Comparison of ENCODE assay signal across 8 cellular contexts in the genomic region with DNA sequence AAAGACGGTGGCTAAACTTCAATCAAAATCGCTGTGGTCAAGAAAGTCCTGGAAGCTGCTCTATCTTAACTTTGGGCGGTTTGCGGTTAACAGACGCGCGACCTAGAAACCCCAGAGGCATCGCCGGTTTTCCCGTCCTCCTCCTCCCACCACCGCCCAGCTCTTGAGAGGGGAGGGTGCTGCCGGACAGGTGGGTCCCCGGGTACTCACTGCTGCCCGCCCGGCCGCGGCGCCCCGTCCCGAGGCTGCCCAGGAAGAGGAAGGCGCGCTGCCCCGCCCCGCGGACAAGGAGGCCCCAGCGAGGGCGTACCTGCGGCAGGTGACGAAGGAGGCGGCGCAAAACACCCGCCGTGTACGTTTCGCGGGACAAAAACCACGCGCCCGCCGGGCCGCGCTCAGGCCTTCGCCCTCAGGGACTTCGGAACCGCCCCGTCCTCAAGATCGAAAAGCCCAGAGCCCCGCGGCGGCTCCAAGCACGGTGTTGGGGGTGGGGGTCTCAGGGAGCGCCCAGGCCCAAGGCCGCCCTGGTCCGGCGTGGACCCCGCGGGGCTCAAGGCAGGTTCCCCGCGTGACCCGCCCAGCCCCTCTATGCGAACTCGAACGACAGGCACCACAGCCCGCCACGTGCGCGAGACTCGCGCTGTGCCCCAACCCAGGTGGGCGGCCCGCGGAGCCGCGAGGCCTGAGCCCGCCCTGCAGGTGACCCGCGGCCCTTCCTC. TPM values are rescaled to one million over a fixed set of nuclear protein-coding genes. Genes with fewer than 3 reads are reported as not detected.
DNase-seq lines count a peak whose midpoint lies in the region; ATAC-seq, FAIRE-seq and TF ChIP-seq lines count a peak whose summit lies in the region.

SH3YL1 (minus strand) TSS at position 259 of the 719 bp plus-strand sequence; CDS start at position 211, 48 bp downstream.

- no TSS peak for BruUV-seq in Panc1 (replicated peaks; lab: Mats Ljungman, UMichigan)

- intact Hi-C loops in Panc1 (cut with micrococcal nuclease; ENCODE audit: unreplicated experiment), result no loop called here
- intact Hi-C loops in Right ventricle myocardium superior (cut with DNase I), result no loop called here
- intact Hi-C loops in posterior vena cava (cut with DNase I), result no loop called here

- H3K36me3 Mint-ChIP-seq in activated naive CD4-positive, alpha-beta T cell treated with anti-CD3 and anti-CD28 coated beads, Interleukin-2, amount 10 ng/mL, durations not matched to agents 7 days and 5 days, result peaks cover 11% of the 10 kb centered on the region

- peak within 1 kb of the TSS; percentile 95 for H3K27ac ChIP-seq in Panc1 (ENCODE audit: low read length)

- no peaks in the 10 kb centered on the region for H3K27me3 Mint-ChIP-seq in activated naive CD4-positive, alpha-beta T cell treated with anti-CD3 and anti-CD28 coated beads, Interleukin-2, amount 10 ng/mL, durations not matched to agents 7 days and 5 days

- TF ChIP-seq CTCF in Panc1 (IDR thresholded peaks at IDR 0.05), result no peak

- peak within 1 kb of the TSS; percentile 82 for H3K4me3 Mint-ChIP-seq in activated naive CD4-positive, alpha-beta T cell treated with anti-CD3 and anti-CD28 coated beads, Interleukin-2, amount 10 ng/mL, durations not matched to agents 7 days and 5 days

- peaks cover 2% of the 10 kb centered on the region for H3K9me3 Mint-ChIP-seq in activated naive CD4-positive, alpha-beta T cell treated with anti-CD3 and anti-CD28 coated beads, Interleukin-2, amount 10 ng/mL, durations not matched to agents 7 days and 5 days

- POLR2A ChIA-PET in Panc1 (lab: Charles Lee), result interaction anchor here (0.7 kb wide), 1 partner anchor 153 kb away, joined by 3 read pairs; no protein-coding TSS in a partner anchor

- peak; percentile 34 for DNase-seq in GM12892 (ENCODE audit: insufficient read length)
- DNase-seq in Panc1 (ENCODE audit: low read depth, low spot score), result no peak
- peak; percentile 76 for DNase-seq in activated naive CD4-positive, alpha-beta T cell treated with anti-CD3 and anti-CD28 coated beads, Interleukin-2, amount 10 ng/mL, durations not matched to agents 7 days and 5 days
- peak; percentile 51 for DNase-seq in Right ventricle myocardium superior
- DNase-seq in posterior vena cava (ENCODE audit: low spot score), result peak; percentile 85
- no peak for DNase-seq in NK-92 (lab: John Stamatoyannopoulos, UW; ENCODE audit: unreplicated experiment)
- DNase-seq in HCEC 1CT, result no peak

- peaks cover 10% of the 10 kb centered on the region; the same call in 1 of the 2 replicates for H3K36me3 ChIP-seq in Panc1 (ENCODE audit: control insufficient read depth, insufficient read depth, low read length)

- H3K27ac Mint-ChIP-seq in activated naive CD4-positive, alpha-beta T cell treated with anti-CD3 and anti-CD28 coated beads, Interleukin-2, amount 10 ng/mL, durations not matched to agents 7 days and 5 days, result peak within 1 kb of the TSS; percentile 89

- FAIRE-seq in GM12892 (lab: Jason Lieb, UNC), result no peak

- H3K9me3 ChIP-seq in Panc1 (ENCODE audit: control insufficient read depth, insufficient read depth, low read depth, low read length), result peaks cover 9% of the 10 kb centered on the region

- no peaks in the 10 kb centered on the region for H3K27me3 ChIP-seq in Panc1 (ENCODE audit: control insufficient read depth, insufficient read depth, low read length)

- peak within 1 kb of the TSS; percentile 92 to 100 for H3K4me3 ChIP-seq in Panc1 (ENCODE audit: low read depth in 2 of 2, low read length in 2 of 2)

- in situ Hi-C loops in Panc1 (cut with HindIII; ENCODE audit: low pct_unique_long_range_greater_than_20kb, low sequenced_read_pairs), result no loop called here

- H3K4me1 ChIP-seq in Panc1 (ENCODE audit: control insufficient read depth, insufficient read depth, low read length), result peaks cover 14% of the 10 kb centered on the region

- TF ChIP-seq POLR2A in GM12892 (IDR thresholded peaks at IDR 0.05; ENCODE audit: low read depth, low read length), result no peak

- CTCF ChIA-PET in Panc1 (lab: Charles Lee), result no interaction called here
- CTCF ChIA-PET in activated naive CD4-positive, alpha-beta T cell treated with anti-CD3 and anti-CD28 coated beads, Interleukin-2, amount 10 ng/mL, durations not matched to agents 7 days and 5 days (lab: Charles Lee), result no interaction called here

- ATAC-seq in HG02870 (IDR thresholded peaks at IDR 0.05; ENCODE audit: unreplicated experiment) (peak; percentile 19), Panc1 (peak; percentile 43), Right ventricle myocardium superior (ENCODE audit: poor library complexity) (peak; percentile 30)

- H3K4me1 Mint-ChIP-seq in activated naive CD4-positive, alpha-beta T cell treated with anti-CD3 and anti-CD28 coated beads, Interleukin-2, amount 10 ng/mL, durations not matched to agents 7 days and 5 days, result peaks cover 40% of the 10 kb centered on the region

RNA-seq across cellular contexts. Expression of gene SH3YL1, which starts in this region (rescaled TPM):
- polyA plus RNA-seq in GM12892 (2012; ENCODE audit: missing spikeins), result 16.3 TPM
- total RNA-seq in Panc1 (2021; ENCODE audit: unreplicated experiment) (28.4 TPM), Right ventricle myocardium superior (7.4 TPM), posterior vena cava (10 to 100 TPM; 21.1 to 27.3 TPM)
- polyA plus RNA-seq in Panc1 (2012; ENCODE audit: insufficient read length), result 13.8 TPM

Comparison
In these comparisons a context has a peak if more than half of its experiments do, and no peak if none do; other contexts are left out.
1. DNase-seq: peak in GM12892 (single experiment), activated naive CD4-positive, alpha-beta T cell treated with anti-CD3 and anti-CD28 coated beads, Interleukin-2, amount 10 ng/mL, durations not matched to agents 7 days and 5 days (single experiment), Right ventricle myocardium superior (single experiment) and posterior vena cava (single experiment); none in Panc1 (single experiment), NK-92 (single experiment) and HCEC 1CT (single experiment).
2. Peak in every context shown above with its lines, with median percentiles within 50 percentile points of each other: ATAC-seq.